8 cellular contexts compared by ENCODE assay signal in the genomic region with DNA sequence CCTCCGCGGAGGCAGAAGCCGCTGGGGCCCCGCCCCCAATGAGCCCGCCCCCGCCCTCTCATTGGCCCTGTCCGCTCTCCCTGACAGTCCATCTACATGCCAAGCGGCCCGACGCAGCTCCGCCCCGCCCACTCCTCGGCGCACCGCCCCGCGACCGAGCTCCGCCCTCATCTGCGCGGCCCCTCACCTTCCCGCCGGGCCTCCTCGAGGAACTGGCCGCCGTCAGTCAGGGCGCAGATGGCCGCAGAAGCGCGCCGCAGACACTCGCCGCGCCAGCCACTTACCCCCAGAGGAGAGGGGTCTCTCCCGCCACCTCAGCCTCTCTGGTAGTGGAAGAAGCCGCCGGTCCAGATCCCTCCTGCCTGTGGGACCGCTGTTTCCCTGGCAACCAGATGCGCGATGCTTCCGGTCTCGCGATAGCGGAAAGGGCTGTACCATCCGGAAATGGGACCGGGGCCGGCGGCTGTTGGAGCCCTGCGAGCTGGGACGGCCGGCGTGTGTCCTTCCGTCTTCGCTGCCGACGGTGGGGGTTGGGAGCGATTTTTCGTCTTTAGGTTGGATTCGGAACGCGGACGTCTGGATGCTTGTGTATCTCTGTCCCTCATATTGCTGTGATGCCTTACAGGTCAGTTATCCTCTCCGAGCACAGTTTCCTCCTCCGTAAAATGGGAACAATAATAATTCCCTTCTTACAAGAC. TPM values are rescaled to one million over a fixed set of nuclear protein-coding genes. Genes with fewer than 3 reads are reported as not detected.
DNase-seq lines count a peak whose midpoint lies in the region; ATAC-seq and TF ChIP-seq lines count a peak whose summit lies in the region.

A gene (minus strand): TSS at position 401 of the 698 bp plus-strand sequence. CDS start 6,317 bp downstream, outside the sequence.

- H3K36me3 ChIP-seq in kidney epithelial cell (ENCODE audit: control insufficient read depth, insufficient read depth, low read length): no peaks in the 10 kb centered on the region

- no peak for TF ChIP-seq CTCF in kidney epithelial cell (IDR thresholded peaks at IDR 0.05; ENCODE audit: insufficient read depth, low read length, poor library complexity, severe bottlenecking)

- ATAC-seq in GM19043 (IDR thresholded peaks at IDR 0.05; ENCODE audit: low read depth, unreplicated experiment): peak; percentile 98
- ATAC-seq in HG03354 (IDR thresholded peaks at IDR 0.05; ENCODE audit: poor library complexity, severe bottlenecking, unreplicated experiment): peak; percentile 98

- peak within 1 kb of the TSS; percentile 91 for H3K4me3 ChIP-seq in kidney epithelial cell (ENCODE audit: low read depth, low read length)

- no peaks in the 10 kb centered on the region for H3K27me3 ChIP-seq in kidney epithelial cell (ENCODE audit: control insufficient read depth, insufficient read depth, low read length)

- DNase-seq in AG20443 (ENCODE audit: low spot score) (peak; percentile 99), NCI-H446 (lab: John Stamatoyannopoulos, UW) (peak; percentile 89 to 95), cerebellum (ENCODE audit: low spot score) (peak; percentile 98), kidney epithelial cell (ENCODE audit: low read depth) (peak; percentile 69)
- peak; percentile 98 for DNase-seq in activated CD4-positive, CD25-positive, alpha-beta regulatory T cell treated with anti-CD3 and anti-CD28 coated beads, Interleukin-2, amount 50 U/mL, for 72 hours
- peak; percentile 97 for DNase-seq in stimulated activated CD4-positive, alpha-beta T cell treated with anti-CD3 and anti-CD28 coated beads, Interleukin-15, amount 100 ng/mL, for 24 hours

RNA-seq across cellular contexts. Expression of the gene that starts here (rescaled TPM):
- 6.1 TPM for total RNA-seq in cerebellum
- total RNA-seq in kidney epithelial cell: 0.62 and 0.71 TPM in 2 replicates

Comparison
In these comparisons a context has a peak if more than half of its experiments do, and no peak if none do; other contexts are left out.
1. Peak in every context shown above with its lines: DNase-seq, ATAC-seq and H3K4me3 ChIP-seq.
2. Peak in DNase-seq and H3K4me3 ChIP-seq in kidney epithelial cell; RNA of the gene not detected or under 1 TPM.